ENCODE assay signal across 24 cellular contexts in genomic region chr1:243943671-243944428, GRCh38.
DNase-seq lines count a peak whose midpoint lies in the region; TF ChIP-seq lines count a peak whose summit lies in the region.
"Had no signal": no experiment of that assay in that cellular context is flagged by ENCODE, and none has a peak within 500 bp of the region (broad histone marks: within the 10 kb centered on the region; RNA-seq: fewer than 3 reads in every experiment).

No MANE protein-coding gene starts in this region.

- H2BK5ac ChIP-seq in H9 (ENCODE audit: insufficient read length, low read length), result no peak overlapping the region

- TF ChIP-seq CTCF in H9 (conservative IDR thresholded peaks at IDR 0.05), result no peak

- H3K27ac Mint-ChIP-seq in H9, result no peak overlapping the region
- H3K27ac Mint-ChIP-seq: activated CD4-positive, alpha-beta T cell treated with anti-CD3 and anti-CD28 coated beads, Interleukin-2, amount 10 ng/mL, durations not matched to agents 7 days and 5 days; activated CD8-positive, alpha-beta memory T cell treated with anti-CD3 and anti-CD28 coated beads, Interleukin-2, amount 10 ng/mL, durations not matched to agents 7 days and 5 days; naive thymus-derived CD8-positive, alpha-beta T cell; type B pancreatic cell had no signal

- DNase-seq in H9 (no peak), renal cortical epithelial cell (ENCODE audit: low read depth) (peak; percentile 93), NCI-H1417 (lab: John Stamatoyannopoulos, UW) (no peak)
- no peak for DNase-seq in activated CD4-positive, CD25-positive, alpha-beta regulatory T cell treated with anti-CD3 and anti-CD28 coated beads, Interleukin-2, amount 50 U/mL, for 72 hours
- no peak for DNase-seq in NK-92 treated with Interleukin-12 subunit alpha and Interleukin-12 subunit beta, amount 100 ng/mL, for 24 hours (lab: John Stamatoyannopoulos, UW)
- DNase-seq: activated CD4-positive, alpha-beta T cell treated with anti-CD3 and anti-CD28 coated beads, Interleukin-2, amount 10 ng/mL, durations not matched to agents 7 days and 5 days; activated CD8-positive, alpha-beta memory T cell treated with anti-CD3 and anti-CD28 coated beads, Interleukin-2, amount 10 ng/mL, durations not matched to agents 7 days and 5 days; activated naive CD4-positive, alpha-beta T cell treated with Interleukin-2 at 50 U/mL for 16 hours; adrenal gland; effector memory CD4-positive, alpha-beta T cell; foreskin melanocyte; midbrain; naive thymus-derived CD8-positive, alpha-beta T cell; NCI-H1092 treated with DMSO at 0.1 percent for 48 hours; NCI-H1930; PC-9; Right ventricle myocardium superior; stimulated activated CD4-positive, alpha-beta T cell treated with anti-CD3 and anti-CD28 coated beads, Interleukin-2, amount 100 ng/mL, for 48 hours; WERI-Rb-1 had no signal

- H3K27me3 Mint-ChIP-seq in H9 (ENCODE audit: low read depth), result peaks cover 57% of the 10 kb centered on the region
- H3K27me3 Mint-ChIP-seq: activated CD4-positive, alpha-beta T cell treated with anti-CD3 and anti-CD28 coated beads, Interleukin-2, amount 10 ng/mL, durations not matched to agents 7 days and 5 days; activated CD8-positive, alpha-beta memory T cell treated with anti-CD3 and anti-CD28 coated beads, Interleukin-2, amount 10 ng/mL, durations not matched to agents 7 days and 5 days had no signal

- H3K23me2 ChIP-seq in H9 (ENCODE audit: insufficient read length, low read depth, low read length, poor library complexity, severe bottlenecking), result peaks cover 2% of the 10 kb centered on the region

- H3K4me1 ChIP-seq in H9 (ENCODE audit: insufficient read depth, low read length), result no peaks in the 10 kb centered on the region; the same call in 1 of the 2 replicates
- peaks cover 5% of the 10 kb centered on the region for H3K4me1 ChIP-seq in iPS-18a (ENCODE audit: control insufficient read depth, low read depth, low read length)
- H3K4me1 ChIP-seq: adrenal gland, right atrium auricular region had no signal

- peaks cover 0 to 2% (median 0%) of the 10 kb centered on the region in 3 experiments; a peak in 2 of 7 replicates for H3K36me3 Mint-ChIP-seq in H9 (ENCODE audit: insufficient read depth in 1 of 3, low read depth in 3 of 3)
- H3K36me3 Mint-ChIP-seq: naive thymus-derived CD8-positive, alpha-beta T cell; type B pancreatic cell had no signal

- H3K36me3 ChIP-seq in iPS-18a (ENCODE audit: control insufficient read depth, low read depth, low read length), result no peaks in the 10 kb centered on the region
- H3K36me3 ChIP-seq: adrenal gland, right atrium auricular region, WERI-Rb-1 had no signal

- H4K91ac ChIP-seq in H9 (ENCODE audit: insufficient read length, low read depth, low read length), result no peak overlapping the region

- no peak overlapping the region for H2BK120ac ChIP-seq in H9 (ENCODE audit: low read depth, low read length, poor library complexity, severe bottlenecking)

- H3K9ac ChIP-seq in H9 (ENCODE audit: extremely low read depth, insufficient read length, low read length) (no peak overlapping the region), iPS-18a (ENCODE audit: low read length) (no peak overlapping the region)

- H4K20me1 ChIP-seq in H9 (ENCODE audit: control insufficient read depth, insufficient read depth, insufficient read length), result no peaks in the 10 kb centered on the region

- no peak overlapping the region for H2BK12ac ChIP-seq in H9 (ENCODE audit: insufficient read length, low read depth, low read length)

- no peak overlapping the region for H3K56ac ChIP-seq in H9 (ENCODE audit: insufficient read length, low read depth, low read length)

- H3K4me2 ChIP-seq in H9 (ENCODE audit: insufficient read depth, insufficient read length, low read length), result peak overlapping the region; percentile 7
- H3K4me2 ChIP-seq: PC-9 had no signal

- H3K79me2 ChIP-seq in H9 (ENCODE audit: insufficient read depth, low read length), result no peaks in the 10 kb centered on the region

- H2AK5ac ChIP-seq in H9 (ENCODE audit: insufficient read length, low read length), result no peak overlapping the region

- H3K4me3 ChIP-seq in iPS-18a (ENCODE audit: low read length), result peak overlapping the region; percentile 8
- H3K4me3 ChIP-seq: adrenal gland, PC-9, right atrium auricular region had no signal

- no peak overlapping the region for H2BK15ac ChIP-seq in H9 (ENCODE audit: low read depth, low read length)

- WGBS in H9 (ENCODE audit: extremely low coverage, insufficient read length, low lambda C conversion rate), result no CpG with 5 or more reads among the region's 10 CpGs

- H3K4me3 Mint-ChIP-seq in H9, result peak overlapping the region; percentile 11 to 68; a peak in 2 of 5 replicates
- H3K4me3 Mint-ChIP-seq: activated CD4-positive, alpha-beta T cell treated with anti-CD3 and anti-CD28 coated beads, Interleukin-2, amount 10 ng/mL, durations not matched to agents 7 days and 5 days; activated CD8-positive, alpha-beta memory T cell treated with anti-CD3 and anti-CD28 coated beads, Interleukin-2, amount 10 ng/mL, durations not matched to agents 7 days and 5 days; naive thymus-derived CD8-positive, alpha-beta T cell; type B pancreatic cell had no signal

- H4K8ac ChIP-seq in H9 (replicated peaks; ENCODE audit: insufficient read length, low read depth, low read length), result no peak overlapping the region

- peaks cover 0 to 6% of the 10 kb centered on the region in 2 experiments; a peak in 1 of 5 replicates for H3K9me3 Mint-ChIP-seq in H9
- H3K9me3 Mint-ChIP-seq: naive thymus-derived CD8-positive, alpha-beta T cell; type B pancreatic cell had no signal

- H3K4me1 Mint-ChIP-seq in H9, result peaks cover 44 to 46% of the 10 kb centered on the region in 2 experiments
- H3K4me1 Mint-ChIP-seq: naive thymus-derived CD8-positive, alpha-beta T cell had no signal

- H3K23ac ChIP-seq in H9 (ENCODE audit: insufficient read length, low read depth, low read length), result no peak overlapping the region

- no peak overlapping the region for H2BK20ac ChIP-seq in H9 (ENCODE audit: low read depth, low read length, poor library complexity, severe bottlenecking)

- no peak overlapping the region for H3K4ac ChIP-seq in H9 (ENCODE audit: low read depth, low read length)

- H3K9me3 ChIP-seq in H9 (ENCODE audit: control insufficient read depth, low read depth, low read length) (no peaks in the 10 kb centered on the region), iPS-18a (ENCODE audit: control insufficient read depth, low read depth, low read length) (no peaks in the 10 kb centered on the region)
- H3K9me3 ChIP-seq: adrenal gland, right atrium auricular region had no signal

- H3K14ac ChIP-seq in H9 (ENCODE audit: insufficient read depth, low read length), result no peak overlapping the region

- no peak overlapping the region for H2AFZ ChIP-seq in H9 (ENCODE audit: low read length)
- H2AFZ ChIP-seq: PC-9 had no signal

- H3K27ac ChIP-seq in H9 (ENCODE audit: insufficient read length, low read depth, low read length), result no peak overlapping the region
- H3K27ac ChIP-seq in angular gyrus (ENCODE audit: low read depth, low read length), result peak overlapping the region; percentile 44
- H3K27ac ChIP-seq in iPS-18a (ENCODE audit: low read length), result no peak overlapping the region
- H3K27ac ChIP-seq: adrenal gland, C4-2B, PC-9, right atrium auricular region, WERI-Rb-1 had no signal

- H3K18ac ChIP-seq in H9 (ENCODE audit: insufficient read length, low read depth, low read length), result no peak overlapping the region

- H3K27me3 ChIP-seq in H9 (ENCODE audit: insufficient read depth, low read length), result no peaks in the 10 kb centered on the region; the same call in 1 of the 2 replicates
- peaks cover 18% of the 10 kb centered on the region for H3K27me3 ChIP-seq in iPS-18a (ENCODE audit: control insufficient read depth, insufficient read depth, low read length)
- H3K27me3 ChIP-seq: adrenal gland, right atrium auricular region had no signal

- H3K79me1 ChIP-seq in H9 (ENCODE audit: insufficient read depth, low read depth, low read length, poor library complexity, severe bottlenecking), result no peaks in the 10 kb centered on the region

- H3T11ph ChIP-seq in H9 (ENCODE audit: low read length), result no peak overlapping the region

- no peak overlapping the region for H4K5ac ChIP-seq in H9 (ENCODE audit: insufficient read length, low read depth, low read length)
